In the genomic region with DNA sequence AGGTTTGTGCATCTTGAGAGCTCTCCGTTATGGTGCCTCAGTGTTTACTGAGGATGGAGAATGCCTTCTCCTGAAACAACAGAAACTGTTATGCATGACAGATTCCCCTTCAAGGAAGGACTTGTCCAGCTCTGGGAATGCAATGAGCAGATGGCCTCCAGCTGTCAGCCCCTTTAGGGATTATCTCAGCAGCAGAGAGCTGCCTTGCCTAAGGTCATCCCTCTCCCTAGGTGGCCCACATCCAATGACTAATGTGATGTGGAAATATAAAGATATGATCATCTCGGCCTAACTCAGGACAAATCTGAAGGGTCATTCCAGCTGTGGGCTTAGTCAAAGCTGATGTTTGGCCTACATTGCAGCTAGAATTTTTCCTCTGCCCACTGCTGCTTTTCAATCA, we compare ENCODE assay signal across 25 cellular contexts.
DNase-seq lines count a peak whose midpoint lies in the region; ATAC-seq and TF ChIP-seq lines count a peak whose summit lies in the region.
"Had no signal": no experiment of that assay in that cellular context is flagged by ENCODE, and none has a peak within 500 bp of the region (broad histone marks: within the 10 kb centered on the region; RNA-seq: fewer than 3 reads in every experiment).

No MANE protein-coding gene starts in this region.

- H3K4me3 ChIP-seq in esophagus muscularis mucosa (no peak overlapping the region), trophoblast cell (ENCODE audit: low read depth, low read length) (no peak overlapping the region)
- H3K4me3 ChIP-seq: BLaER1, GM23338, HAP-1, Peyer's patch had no signal

- no peaks in the 10 kb centered on the region for H3K79me1 ChIP-seq in trophoblast cell (ENCODE audit: low read length)

- ATAC-seq in HG03342 (IDR thresholded peaks at IDR 0.05; ENCODE audit: unreplicated experiment) (no peak), HG02642 (IDR thresholded peaks at IDR 0.05; ENCODE audit: poor library complexity, unreplicated experiment) (no peak), HG03159 (IDR thresholded peaks at IDR 0.05; ENCODE audit: unreplicated experiment) (no peak)
- ATAC-seq: GM23338 had no signal

- no peak overlapping the region for H3K4ac ChIP-seq in trophoblast cell (ENCODE audit: low read depth, low read length)

- no peak overlapping the region for H2BK12ac ChIP-seq in trophoblast cell (ENCODE audit: low read length)

- no peak overlapping the region for H3K4me2 ChIP-seq in trophoblast cell (ENCODE audit: low read length)
- H3K4me2 ChIP-seq: BLaER1, GM23338, SK-N-SH had no signal

- H4K12ac ChIP-seq in trophoblast cell (ENCODE audit: low read depth, low read length): no peak overlapping the region

- H2AFZ ChIP-seq in trophoblast cell (ENCODE audit: insufficient read depth, low read length, poor library complexity): no peak overlapping the region
- H2AFZ ChIP-seq: GM23338 had no signal

- TF ChIP-seq CTCF in esophagus muscularis mucosa (IDR thresholded peaks at IDR 0.05): no peak

- no peak for TF ChIP-seq EP300 in esophagus muscularis mucosa (IDR thresholded peaks at IDR 0.05)

- no peak for TF ChIP-seq POLR2A in esophagus muscularis mucosa (IDR thresholded peaks at IDR 0.05; ENCODE audit: low read depth)

- H3K27me3 ChIP-seq in esophagus muscularis mucosa: no peaks in the 10 kb centered on the region
- H3K27me3 ChIP-seq in trophoblast cell (ENCODE audit: insufficient read depth, low read length): no peaks in the 10 kb centered on the region
- H3K27me3 ChIP-seq: BLaER1, Peyer's patch had no signal

- H3K4me1 ChIP-seq in esophagus muscularis mucosa (no peaks in the 10 kb centered on the region), trophoblast cell (ENCODE audit: control insufficient read depth in 1 of 2, insufficient read depth in 2 of 2, low read length in 2 of 2) (no peaks in the 10 kb centered on the region)
- H3K4me1 ChIP-seq: BLaER1, Caco-2, HAP-1, Peyer's patch had no signal

- H3K18ac ChIP-seq in trophoblast cell (ENCODE audit: low read length): no peak overlapping the region

- H4K8ac ChIP-seq in trophoblast cell (ENCODE audit: low read depth, low read length): no peak overlapping the region

- DNase-seq in NCI-H2171 treated with DMSO at 0.1 percent for 48 hours (lab: John Stamatoyannopoulos, UW) (peak; percentile 8), NCI-H2171 (lab: John Stamatoyannopoulos, UW) (no peak), NCI-H524 treated with DMSO at 0.1 percent for 48 hours (lab: John Stamatoyannopoulos, UW) (peak; percentile 39), esophagus muscularis mucosa (ENCODE audit: extremely low spot score) (peak; percentile 91), trophoblast cell (peak; percentile 82 to 85)
- DNase-seq: ACHN; Caco-2; CD4-positive, alpha-beta T cell; DMS153; NCI-H1048; NCI-H1417 treated with DMSO at 0.1 percent for 48 hours; NCI-H187; NCI-H2227 treated with DMSO at 0.1 percent for 48 hours; NCI-H510A; NCI-H774; SHP77; SK-N-SH had no signal

- no peak overlapping the region for H2AK5ac ChIP-seq in trophoblast cell (ENCODE audit: low read length)

- no peak overlapping the region for H2BK5ac ChIP-seq in trophoblast cell (ENCODE audit: low read depth, low read length, poor library complexity)

- peaks cover 0 to 9% (median 0%) of the 10 kb centered on the region in 4 donors for H3K9me3 ChIP-seq in esophagus muscularis mucosa
- H3K9me3 ChIP-seq in trophoblast cell (ENCODE audit: insufficient read depth, low read depth, low read length): no peaks in the 10 kb centered on the region
- H3K9me3 ChIP-seq: BLaER1, Caco-2, HAP-1, Peyer's patch, SK-N-SH had no signal

- no peak overlapping the region for H4K91ac ChIP-seq in trophoblast cell (ENCODE audit: low read depth, low read length)

- H3K23ac ChIP-seq in trophoblast cell (ENCODE audit: low read length): no peak overlapping the region

- H2BK120ac ChIP-seq in trophoblast cell (ENCODE audit: insufficient read depth, low read length, poor library complexity): no peak overlapping the region

- H3K9ac ChIP-seq in trophoblast cell (ENCODE audit: low read length): no peak overlapping the region
- H3K9ac ChIP-seq: BLaER1, SK-N-SH had no signal

- WGBS in esophagus muscularis mucosa: 36% methylated on average over 2 of the region's 2 CpGs
- no CpG with 5 or more reads among the region's 2 CpGs for WGBS in trophoblast cell (ENCODE audit: extremely low coverage, insufficient coverage, insufficient read length)

- no peaks in the 10 kb centered on the region for H3K79me2 ChIP-seq in trophoblast cell (ENCODE audit: control insufficient read depth, insufficient read depth, low read length, poor library complexity)

- no peak overlapping the region for H3K27ac ChIP-seq in esophagus muscularis mucosa (replicated peaks in 1 of 4)
- H3K27ac ChIP-seq in trophoblast cell (ENCODE audit: low read depth, low read length): no peak overlapping the region
- H3K27ac ChIP-seq: 22Rv1, BLaER1, Peyer's patch had no signal

- H3K36me3 ChIP-seq in esophagus muscularis mucosa (no peaks in the 10 kb centered on the region), trophoblast cell (ENCODE audit: control insufficient read depth in 1 of 2, insufficient read depth in 2 of 2, low read length in 2 of 2) (no peaks in the 10 kb centered on the region)
- H3K36me3 ChIP-seq: BLaER1, HAP-1, Peyer's patch had no signal

- H3K14ac ChIP-seq in trophoblast cell (ENCODE audit: low read length): no peak overlapping the region

- intact Hi-C loops in esophagus muscularis mucosa (cut with DNase I): no loop called here
